Comparison of ENCODE assay signal across 8 cellular contexts in genomic region chr10:77710759-77711682, GRCh38.
A peak's percentile ranks its signal among the peaks of the same experiment; 100 is the strongest.
DNase-seq lines count a peak whose midpoint lies in the region; ATAC-seq and TF ChIP-seq lines count a peak whose summit lies in the region.

No MANE protein-coding gene starts in this region.

- in situ Hi-C loops in IMR-90 (cut with MboI; ENCODE audit: low sequenced_read_pairs), result loop anchor here (5.0 kb wide), 1 partner anchor 534 kb away; no protein-coding TSS in a partner anchor

- no peaks in the 10 kb centered on the region for H3K9me2 ChIP-seq in DOHH2 (replicated peaks; ENCODE audit: control insufficient read depth, low read length)

- dilution Hi-C loops in IMR-90 (cut with HindIII; ENCODE audit: low sequenced_read_pairs, unreplicated experiment), result no loop called here

- H2AK5ac ChIP-seq in IMR-90 (ENCODE audit: low read depth, low read length) (no peak overlapping the region; the same call in 1 of the 2 replicates), trophoblast cell (ENCODE audit: low read length) (no peak overlapping the region)

- TF ChIP-seq RAD21 in IMR-90 (IDR thresholded peaks at IDR 0.05; ENCODE audit: low read length), result peak; percentile 87

- H3K4ac ChIP-seq in IMR-90 (ENCODE audit: low read depth, low read length) (peak overlapping the region; percentile 15), trophoblast cell (ENCODE audit: low read depth, low read length) (no peak overlapping the region)

- no peaks in the 10 kb centered on the region for H4K20me1 ChIP-seq in DOHH2 (ENCODE audit: control insufficient read depth, insufficient read depth, low read depth, low read length)
- H4K20me1 ChIP-seq in IMR-90 (ENCODE audit: insufficient read depth, low read length), result no peaks in the 10 kb centered on the region

- H3K4me2 ChIP-seq in DOHH2 (ENCODE audit: low read length) (peak overlapping the region; percentile 83), IMR-90 (ENCODE audit: low read depth, low read length) (peak overlapping the region; percentile 63), trophoblast cell (ENCODE audit: low read length) (peak overlapping the region; percentile 68)

- WGBS in IMR-90 (ENCODE audit: extremely low coverage in 2 of 2, insufficient read length in 1 of 2), 2 experiments, result 16% methylated on average over 9 of the region's 51 CpGs; no CpG with 5 or more reads in 1 of the 2 experiments
- no CpG with 5 or more reads among the region's 51 CpGs for WGBS in trophoblast cell (ENCODE audit: extremely low coverage, insufficient coverage, insufficient read length)
- 22 to 27% methylated on average over 21 to 33 of the region's 51 CpGs for WGBS in tibial nerve, 2 donors

- H2BK12ac ChIP-seq in trophoblast cell (ENCODE audit: low read length), result peak overlapping the region; percentile 67

- no peak overlapping the region for H4K5ac ChIP-seq in IMR-90 (ENCODE audit: low read depth, low read length)

- H3K36me3 ChIP-seq in DOHH2 (ENCODE audit: control insufficient read depth, low read length) (no peaks in the 10 kb centered on the region), IMR-90 (ENCODE audit: control insufficient read depth, insufficient read depth, low read length) (no peaks in the 10 kb centered on the region), SJSA1 (no peaks in the 10 kb centered on the region), trophoblast cell (ENCODE audit: control insufficient read depth in 1 of 2, insufficient read depth in 2 of 2, low read length in 2 of 2) (no peaks in the 10 kb centered on the region), tibial nerve (no peaks in the 10 kb centered on the region)

- H3K9ac ChIP-seq in IMR-90 (ENCODE audit: low read depth, low read length), result no peak overlapping the region
- H3K9ac ChIP-seq in trophoblast cell (ENCODE audit: low read length), result no peak overlapping the region

- H3K27me3 ChIP-seq in DOHH2 (ENCODE audit: control insufficient read depth, low read length), result peaks cover 45% of the 10 kb centered on the region
- peaks cover 6% of the 10 kb centered on the region; the same call in 1 of the 2 replicates for H3K27me3 ChIP-seq in IMR-90 (ENCODE audit: control insufficient read depth, insufficient read depth, low read length)
- no peaks in the 10 kb centered on the region for H3K27me3 ChIP-seq in SJSA1 (replicated peaks)
- H3K27me3 ChIP-seq in trophoblast cell (ENCODE audit: insufficient read depth, low read length), result no peaks in the 10 kb centered on the region
- peaks cover 0 to 40% of the 10 kb centered on the region in 2 donors for H3K27me3 ChIP-seq in tibial nerve

- no peak for TF ChIP-seq POLR2A in IMR-90 (IDR thresholded peaks at IDR 0.05; ENCODE audit: low read depth, low read length)
- no peak for TF ChIP-seq POLR2A in tibial nerve (IDR thresholded peaks at IDR 0.05)

- no TSS peak for BruUV-seq in IMR-90 (replicated peaks; lab: Mats Ljungman, UMichigan)

- H4K8ac ChIP-seq in IMR-90 (ENCODE audit: low read depth in 2 of 2, low read length in 2 of 2), result peak overlapping the region; percentile 4 to 70; a peak in 2 of 4 replicates
- peak overlapping the region; percentile 76 for H4K8ac ChIP-seq in trophoblast cell (ENCODE audit: low read depth, low read length)

- no peak for TF ChIP-seq EP300 in tibial nerve (IDR thresholded peaks at IDR 0.05)

- H4K91ac ChIP-seq in IMR-90 (ENCODE audit: insufficient read depth, low read depth, low read length) (0 out of 2 replicates have a peak overlapping the region, but pooled peaks have one; percentile 7), trophoblast cell (ENCODE audit: low read depth, low read length) (peak overlapping the region; percentile 79)

- no peak overlapping the region for H3K56ac ChIP-seq in IMR-90 (ENCODE audit: extremely low read depth, insufficient read depth, low read length)

- H3K14ac ChIP-seq in IMR-90 (replicated peaks; ENCODE audit: low read depth, low read length), result peak overlapping the region; percentile 64
- peak overlapping the region; percentile 36 for H3K14ac ChIP-seq in trophoblast cell (ENCODE audit: low read length)

- no peaks in the 10 kb centered on the region for H3F3A ChIP-seq in DOHH2 (ENCODE audit: control insufficient read depth, insufficient read depth)

- intact Hi-C loops in IMR-90 (cut with micrococcal nuclease) (loop anchor here (2.0 to 10.0 kb wide), 6 partner anchors 68 to 546 kb away; no protein-coding TSS in a partner anchor), cardiac septum (cut with DNase I) (loop anchor here (2.0 kb wide), 1 partner anchor 538 kb away; no protein-coding TSS in a partner anchor)

- H2BK120ac ChIP-seq in IMR-90 (ENCODE audit: low read depth, low read length), result peak overlapping the region; percentile 63
- peak overlapping the region; percentile 62 for H2BK120ac ChIP-seq in trophoblast cell (ENCODE audit: insufficient read depth, low read length, poor library complexity)

- no peak overlapping the region for H2BK15ac ChIP-seq in IMR-90 (ENCODE audit: low read depth, low read length)

- DNase-seq in IMR-90, result peak; percentile 44
- DNase-seq in SJSA1 (ENCODE audit: low read depth in 1 of 2, low spot score in 2 of 2), result peak; percentile 56 to 66
- peak; percentile 65 for DNase-seq in activated naive CD4-positive, alpha-beta T cell treated with anti-CD3 and anti-CD28 coated beads, Interleukin-2, amount 50 U/mL, for 16 hours
- DNase-seq in cardiac septum (ENCODE audit: low spot score), result peak; percentile 88
- DNase-seq in trophoblast cell, result peak; percentile 57 to 73
- peak; percentile 53 to 70 for DNase-seq in tibial nerve (ENCODE audit: low spot score in 2 of 2)

- peak overlapping the region; percentile 60 for H2AK9ac ChIP-seq in IMR-90 (replicated peaks; ENCODE audit: low read depth, low read length, poor library complexity)

- POLR2A ChIA-PET in IMR-90 (lab: Charles Lee; ENCODE audit: unreplicated experiment), result no interaction called here

- H3K23ac ChIP-seq in IMR-90 (ENCODE audit: low read depth, low read length) (peak overlapping the region; percentile 59), trophoblast cell (ENCODE audit: low read length) (no peak overlapping the region)

- 0 out of 2 replicates have a peak, but pooled peaks cover 3% of the 10 kb centered on the region for H3K9me1 ChIP-seq in IMR-90 (ENCODE audit: insufficient read depth, low read length)

- peak overlapping the region; percentile 14; the same call in 1 of the 2 replicates for H2BK20ac ChIP-seq in IMR-90 (ENCODE audit: low read depth, low read length)

- no peak overlapping the region for H3K27ac ChIP-seq in DOHH2 (ENCODE audit: low read depth, low read length)
- H3K27ac ChIP-seq in IMR-90 (ENCODE audit: insufficient read depth, low read length), result no peak overlapping the region; the same call in 1 of the 2 replicates
- no peak overlapping the region for H3K27ac ChIP-seq in SJSA1
- no peak overlapping the region for H3K27ac ChIP-seq in trophoblast cell (ENCODE audit: low read depth, low read length)
- H3K27ac ChIP-seq in tibial nerve, result no peak overlapping the region

- H2AFZ ChIP-seq in IMR-90 (replicated peaks; ENCODE audit: low read length, poor library complexity), result peak overlapping the region; percentile 89
- peak overlapping the region; percentile 31 for H2AFZ ChIP-seq in trophoblast cell (ENCODE audit: insufficient read depth, low read length, poor library complexity)

- TF ChIP-seq CTCF in DOHH2 (IDR thresholded peaks at IDR 0.05; ENCODE audit: low read depth, low read length, poor library complexity, severe bottlenecking), result peak; percentile 98
- peak; percentile 95 for TF ChIP-seq CTCF in IMR-90 (conservative IDR thresholded peaks at IDR 0.05; ENCODE audit: low read depth, low read length)
- peak; percentile 86 to 95 (median 89) for TF ChIP-seq CTCF in tibial nerve (IDR thresholded peaks at IDR 0.05)

- H3K4me3 ChIP-seq in DOHH2 (ENCODE audit: low read length) (peak overlapping the region; percentile 69), IMR-90 (ENCODE audit: insufficient read depth, low read depth, low read length) (peak overlapping the region; percentile 33), SJSA1 (0 out of 2 replicates have a peak overlapping the region, but pooled peaks have one; percentile 6), trophoblast cell (ENCODE audit: low read depth, low read length) (peak overlapping the region; percentile 64), tibial nerve (peak overlapping the region; percentile 13 to 47 (median 42))

- CTCF ChIA-PET in IMR-90 (lab: Yijun Ruan, JAX), result interaction anchor here (0.6 to 2.2 kb wide), 21 partner anchors 9 to 547 kb away, joined by 3 to 8 read pairs (median 4); no protein-coding TSS in a partner anchor

- H2BK5ac ChIP-seq in IMR-90 (ENCODE audit: low read depth, low read length, poor library complexity, severe bottlenecking) (no peak overlapping the region), trophoblast cell (ENCODE audit: low read depth, low read length, poor library complexity) (no peak overlapping the region)

- peaks cover 10% of the 10 kb centered on the region for H3K4me1 ChIP-seq in DOHH2 (ENCODE audit: control insufficient read depth, low read length)
- H3K4me1 ChIP-seq in IMR-90 (ENCODE audit: control insufficient read depth, insufficient read depth, low read length), result no peaks in the 10 kb centered on the region
- peaks cover 31% of the 10 kb centered on the region for H3K4me1 ChIP-seq in SJSA1 (replicated peaks)
- peaks cover 9 to 17% of the 10 kb centered on the region in 2 experiments for H3K4me1 ChIP-seq in trophoblast cell (ENCODE audit: control insufficient read depth in 1 of 2, insufficient read depth in 2 of 2, low read length in 2 of 2)
- peaks cover 0 to 8% (median 6%) of the 10 kb centered on the region in 4 donors for H3K4me1 ChIP-seq in tibial nerve

- ATAC-seq in GM21576 (IDR thresholded peaks at IDR 0.05; ENCODE audit: unreplicated experiment) (peak; percentile 86), IMR-90 (ENCODE audit: low read depth) (peak; percentile 100)

- peak overlapping the region; percentile 9 for H4K12ac ChIP-seq in trophoblast cell (ENCODE audit: low read depth, low read length)

- H3K9me3 ChIP-seq in DOHH2 (ENCODE audit: control insufficient read depth, insufficient read depth, low read length) (no peaks in the 10 kb centered on the region), IMR-90 (ENCODE audit: control insufficient read depth, insufficient read depth, low read length) (no peaks in the 10 kb centered on the region), SJSA1 (replicated peaks) (no peaks in the 10 kb centered on the region), trophoblast cell (ENCODE audit: insufficient read depth, low read depth, low read length) (no peaks in the 10 kb centered on the region), tibial nerve (no peaks in the 10 kb centered on the region)

- H3K18ac ChIP-seq in IMR-90 (ENCODE audit: low read depth, low read length), result no peak overlapping the region
- H3K18ac ChIP-seq in trophoblast cell (ENCODE audit: low read length), result peak overlapping the region; percentile 26

- H3K79me1 ChIP-seq in IMR-90 (ENCODE audit: low read depth in 1 of 2, low read length in 2 of 2) (no peaks in the 10 kb centered on the region), trophoblast cell (ENCODE audit: low read length) (peaks cover 2% of the 10 kb centered on the region)

- H3K79me2 ChIP-seq in DOHH2 (ENCODE audit: control insufficient read depth, low read length), result no peaks in the 10 kb centered on the region
- no peaks in the 10 kb centered on the region for H3K79me2 ChIP-seq in trophoblast cell (ENCODE audit: control insufficient read depth, insufficient read depth, low read length, poor library complexity)

Comparison
In these comparisons a context has a peak if more than half of its experiments do, and no peak if none do; other contexts are left out.
1. H3K4me3 ChIP-seq: peak in every context shown above with its lines; median percentile 69 in DOHH2; 64 in trophoblast cell; 42 in tibial nerve; 33 in IMR-90; 6 in SJSA1.